Comparison of ENCODE assay signal across 18 cellular contexts in genomic region chr16:65281636-65282035, GRCh38.
"Had no signal": no experiment of that assay in that cellular context is flagged by ENCODE, and none has a peak within 500 bp of the region (broad histone marks: within the 10 kb centered on the region; RNA-seq: fewer than 3 reads in every experiment).

No MANE protein-coding gene starts in this region.

- H3K4me3 Mint-ChIP-seq: activated naive CD4-positive, alpha-beta T cell treated with anti-CD3 and anti-CD28 coated beads, Interleukin-2, amount 50 U/mL, for 24 hours; central memory CD8-positive, alpha-beta T cell; naive thymus-derived CD4-positive, alpha-beta T cell; T-helper 17 cell had no signal

- H3K4me3 ChIP-seq: ascending aorta, colonic mucosa, gastrocnemius medialis, left ventricle myocardium inferior, thyroid gland had no signal

- H3K9ac ChIP-seq: parathyroid adenoma had no signal

- H3K27ac ChIP-seq: ascending aorta, colonic mucosa, gastrocnemius medialis, left ventricle myocardium inferior, parathyroid adenoma, thyroid gland, VCaP had no signal

- H3K9me3 ChIP-seq: ascending aorta, colonic mucosa, gastrocnemius medialis, left ventricle myocardium inferior, thyroid gland had no signal

- H3K4me1 ChIP-seq: colonic mucosa, gastrocnemius medialis, thyroid gland had no signal

- H2AFZ ChIP-seq: parathyroid adenoma had no signal

- H3K27ac Mint-ChIP-seq: activated naive CD4-positive, alpha-beta T cell treated with anti-CD3 and anti-CD28 coated beads, Interleukin-2, amount 50 U/mL, for 24 hours; naive thymus-derived CD4-positive, alpha-beta T cell; T-helper 17 cell had no signal

- H3K36me3 Mint-ChIP-seq: activated naive CD4-positive, alpha-beta T cell treated with anti-CD3 and anti-CD28 coated beads, Interleukin-2, amount 50 U/mL, for 24 hours; naive thymus-derived CD4-positive, alpha-beta T cell had no signal

- H3K27me3 Mint-ChIP-seq: activated naive CD4-positive, alpha-beta T cell treated with anti-CD3 and anti-CD28 coated beads, Interleukin-2, amount 50 U/mL, for 24 hours; central memory CD8-positive, alpha-beta T cell; T-helper 17 cell had no signal

- H3K79me2 ChIP-seq: parathyroid adenoma had no signal

- H3K4me1 Mint-ChIP-seq: activated naive CD4-positive, alpha-beta T cell treated with anti-CD3 and anti-CD28 coated beads, Interleukin-2, amount 50 U/mL, for 24 hours; central memory CD8-positive, alpha-beta T cell; naive thymus-derived CD4-positive, alpha-beta T cell; T-helper 17 cell had no signal

- H3K27me3 ChIP-seq: ascending aorta, colonic mucosa, gastrocnemius medialis, thyroid gland had no signal

- DNase-seq: activated CD4-positive, alpha-beta T cell treated with anti-CD3 and anti-CD28 coated beads, Interleukin-2, amount 50 U/mL, for 48 hours; activated gamma-delta T cell; colonic mucosa; effector CD4-positive, alpha-beta T cell; gastrocnemius medialis; left ventricle myocardium inferior; naive thymus-derived CD4-positive, alpha-beta T cell; stimulated activated CD4-positive, alpha-beta T cell treated with anti-CD3 and anti-CD28 coated beads, Interleukin-12 subunit alpha, Interleukin-12 subunit beta, amount 100 ng/mL, for 4 hours; stimulated activated CD4-positive, alpha-beta T cell treated with anti-CD3 and anti-CD28 coated beads, Interleukin-1b, Interleukin-23, amount 100 ng/mL, for 48 hours; stimulated activated CD8-positive, alpha-beta memory T cell treated with anti-CD3 and anti-CD28 coated beads, Interleukin-4, amount 100 ng/mL, for 48 hours; stimulated activated naive CD4-positive, alpha-beta T cell; T-helper 17 cell; thyroid gland had no signal

- H3K36me3 ChIP-seq: ascending aorta, colonic mucosa, gastrocnemius medialis, left ventricle myocardium inferior, thyroid gland had no signal

- H3K9me3 Mint-ChIP-seq: activated naive CD4-positive, alpha-beta T cell treated with anti-CD3 and anti-CD28 coated beads, Interleukin-2, amount 50 U/mL, for 24 hours had no signal
